In genomic region chr13:75145926-75146325, GRCh38 we compare ENCODE assay signal across 12 cellular contexts.
DNase-seq lines count a peak whose midpoint lies in the region; ATAC-seq and TF ChIP-seq lines count a peak whose summit lies in the region.
"Had no signal": no experiment of that assay in that cellular context is flagged by ENCODE, and none has a peak within 500 bp of the region (broad histone marks: within the 10 kb centered on the region; RNA-seq: fewer than 3 reads in every experiment).

No MANE protein-coding gene starts in this region.

- H3K4me1 ChIP-seq in Peyer's patch (no peaks in the 10 kb centered on the region), sigmoid colon (no peaks in the 10 kb centered on the region)

- intact Hi-C loops in sigmoid colon (cut with DNase I), result no loop called here

- H3K9me3 ChIP-seq in Peyer's patch (no peaks in the 10 kb centered on the region), sigmoid colon (no peaks in the 10 kb centered on the region)

- no peak overlapping the region for H3K27ac ChIP-seq in Peyer's patch
- no peak overlapping the region for H3K27ac ChIP-seq in sigmoid colon

- H3K27me3 ChIP-seq in Peyer's patch (no peaks in the 10 kb centered on the region), sigmoid colon (no peaks in the 10 kb centered on the region)

- WGBS in sigmoid colon, 2 donors, result 62 to 77% methylated on average over 1 of the region's 1 CpG

- H3K36me3 ChIP-seq in Peyer's patch (no peaks in the 10 kb centered on the region), sigmoid colon (no peaks in the 10 kb centered on the region)

- TF ChIP-seq POLR2A in Peyer's patch (IDR thresholded peaks at IDR 0.05), result no peak
- no peak for TF ChIP-seq POLR2A in sigmoid colon (IDR thresholded peaks at IDR 0.05)

- ATAC-seq in stimulated activated naive CD8-positive, alpha-beta T cell treated with anti-CD3 and anti-CD28 coated beads, Interleukin-15, Interleukin-2, amounts not matched to agents 100 U/mL and 50 U/mL, for 24 hours, result no peak
- ATAC-seq: CD8-positive, alpha-beta T cell had no signal

- no peak for TF ChIP-seq EP300 in sigmoid colon (IDR thresholded peaks at IDR 0.05)

- peak; percentile 27 for DNase-seq in LHCN-M2 (ENCODE audit: low read depth)
- peak; percentile 11 to 49 for DNase-seq in cardiac fibroblast (ENCODE audit: low read depth in 2 of 2)
- peak; percentile 74 for DNase-seq in fibroblast of the aortic adventitia (ENCODE audit: low read depth)
- no peak for DNase-seq in stimulated activated naive CD8-positive, alpha-beta T cell treated with anti-CD3 and anti-CD28 coated beads, Interleukin-15, Interleukin-2, amounts not matched to agents 100 U/mL and 50 U/mL, for 24 hours
- DNase-seq in Peyer's patch, result no peak
- DNase-seq in SHP77 treated with DMSO at 0.1 percent for 48 hours (lab: John Stamatoyannopoulos, UW), result no peak
- no peak for DNase-seq in sigmoid colon
- DNase-seq: CD8-positive, alpha-beta T cell; H9; Karpas-422; NCI-H1417; NCI-H2029 treated with DMSO at 0.1 percent for 48 hours had no signal

- TF ChIP-seq CTCF in cardiac fibroblast (IDR thresholded peaks at IDR 0.05; ENCODE audit: low read depth, low read length), result no peak
- no peak for TF ChIP-seq CTCF in fibroblast of the aortic adventitia (IDR thresholded peaks at IDR 0.05; ENCODE audit: insufficient read depth, low read length)
- no peak for TF ChIP-seq CTCF in Peyer's patch (IDR thresholded peaks at IDR 0.05)
- TF ChIP-seq CTCF in sigmoid colon (IDR thresholded peaks at IDR 0.05), result no peak

- H3K4me3 ChIP-seq in cardiac fibroblast (replicated peaks in 1 of 2; ENCODE audit: low read depth in 2 of 2, low read length in 2 of 2), result no peak overlapping the region
- H3K4me3 ChIP-seq in fibroblast of the aortic adventitia (ENCODE audit: low read depth, low read length), result no peak overlapping the region
- no peak overlapping the region for H3K4me3 ChIP-seq in Peyer's patch
- H3K4me3 ChIP-seq in sigmoid colon, result no peak overlapping the region

Comparison
In these comparisons a context has a peak if more than half of its experiments do, and no peak if none do; other contexts are left out.
1. DNase-seq: peak in LHCN-M2 (single experiment), cardiac fibroblast (2 of 2) and fibroblast of the aortic adventitia (single experiment); none in stimulated activated naive CD8-positive, alpha-beta T cell treated with anti-CD3 and anti-CD28 coated beads, Interleukin-15, Interleukin-2, amounts not matched to agents 100 U/mL and 50 U/mL, for 24 hours (single experiment), Peyer's patch (0 of 3), SHP77 treated with DMSO at 0.1 percent for 48 hours (single experiment) and sigmoid colon (single experiment).